Comparison of ENCODE assay signal across 25 cellular contexts in the genomic region with DNA sequence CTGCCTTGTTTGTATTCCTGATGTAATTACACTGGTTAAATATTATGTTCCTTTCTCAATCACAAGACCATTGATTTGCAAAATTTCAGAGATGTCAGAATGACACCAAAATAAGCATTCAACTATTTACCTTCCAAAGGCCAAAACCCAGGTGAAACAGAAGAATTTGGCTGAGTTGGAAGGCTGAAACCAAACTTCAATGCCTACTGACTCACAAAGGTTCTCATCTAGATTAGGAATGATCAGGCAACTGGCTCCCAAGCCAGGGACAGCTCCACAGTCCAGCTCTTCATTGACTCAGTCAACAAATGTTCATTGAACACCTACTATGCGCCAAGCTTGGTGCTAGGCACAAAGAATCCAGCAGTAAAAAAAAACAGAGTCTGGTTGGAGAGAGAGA. TPM values are rescaled to one million over a fixed set of nuclear protein-coding genes. Genes with fewer than 3 reads are reported as not detected.
A peak's percentile ranks its signal among the peaks of the same experiment; 100 is the strongest.
DNase-seq lines count a peak whose midpoint lies in the region; ATAC-seq, FAIRE-seq and TF ChIP-seq lines count a peak whose summit lies in the region.
"Had no signal": no experiment of that assay in that cellular context is flagged by ENCODE, and none has a peak within 500 bp of the region (broad histone marks: within the 10 kb centered on the region; RNA-seq: fewer than 3 reads in every experiment).

No MANE protein-coding gene starts in this region.

- H3K27me3 ChIP-seq in K562 (ENCODE audit: control insufficient read depth in 2 of 2, insufficient read depth in 2 of 2, low read length in 2 of 2) (peaks cover 13 to 17% of the 10 kb centered on the region in 2 experiments; a peak in 4 of 5 replicates), HepG2 (ENCODE audit: control insufficient read depth in 1 of 2, insufficient read depth in 2 of 2, low read length in 2 of 2) (peaks cover 0 to 8% of the 10 kb centered on the region in 2 experiments; a peak in 2 of 5 replicates), breast epithelium (no peaks in the 10 kb centered on the region)
- H3K27me3 ChIP-seq: BLaER1 had no signal

- 0% methylated on average over 1 of the region's 1 CpG for WGBS in K562 (ENCODE audit: insufficient coverage, low coverage, missing lambda C conversion rate)
- WGBS in HepG2 (ENCODE audit: low lambda C conversion rate): 0% methylated on average over 1 of the region's 1 CpG

- H3K36me3 ChIP-seq in K562 (ENCODE audit: control insufficient read depth, insufficient read depth, low read length) (no peaks in the 10 kb centered on the region), HepG2 (replicated peaks in 1 of 2; ENCODE audit: control insufficient read depth in 1 of 2, insufficient read depth in 2 of 2, low read length in 2 of 2) (no peaks in the 10 kb centered on the region), breast epithelium (no peaks in the 10 kb centered on the region)
- H3K36me3 ChIP-seq: BLaER1 had no signal

- BruUV-seq in K562 (replicated peaks; lab: Mats Ljungman, UMichigan) (no TSS peak), HepG2 (replicated peaks; lab: Mats Ljungman, UMichigan) (no TSS peak), Calu3 (replicated peaks; lab: Mats Ljungman, UMichigan) (no TSS peak)

- no peak overlapping the region for H2AFZ ChIP-seq in K562 (ENCODE audit: low read depth, low read length)
- no peak overlapping the region for H2AFZ ChIP-seq in HepG2 (ENCODE audit: low read length)

- no peak overlapping the region for H3K27ac Mint-ChIP-seq in activated CD8-positive, alpha-beta T cell treated with anti-CD3 and anti-CD28 coated beads, Interleukin-2, amount 10 ng/mL, durations not matched to agents 7 days and 5 days
- H3K27ac Mint-ChIP-seq in activated CD8-positive, alpha-beta T cell treated with anti-CD3 and anti-CD28 coated beads for 36 hours: no peak overlapping the region
- H3K27ac Mint-ChIP-seq in type B pancreatic cell: no peak overlapping the region
- no peak overlapping the region for H3K27ac Mint-ChIP-seq in Calu3 (ENCODE audit: unreplicated experiment)
- H3K27ac Mint-ChIP-seq: B cell; CD8-positive, alpha-beta T cell had no signal

- H3K79me2 ChIP-seq in K562 (ENCODE audit: control insufficient read depth, insufficient read depth, low read length) (no peaks in the 10 kb centered on the region), HepG2 (ENCODE audit: insufficient read depth, low read length) (no peaks in the 10 kb centered on the region)

- H3K9me3 Mint-ChIP-seq in activated CD8-positive, alpha-beta T cell treated with anti-CD3 and anti-CD28 coated beads, Interleukin-2, amount 10 ng/mL, durations not matched to agents 7 days and 5 days (ENCODE audit: insufficient read depth): peaks cover 10% of the 10 kb centered on the region
- H3K9me3 Mint-ChIP-seq in activated CD8-positive, alpha-beta T cell treated with anti-CD3 and anti-CD28 coated beads for 36 hours: peaks cover 5% of the 10 kb centered on the region
- no peaks in the 10 kb centered on the region for H3K9me3 Mint-ChIP-seq in type B pancreatic cell
- H3K9me3 Mint-ChIP-seq in Calu3 (ENCODE audit: low read depth, unreplicated experiment): no peaks in the 10 kb centered on the region

- TF ChIP-seq EP300 in K562 (IDR thresholded peaks at IDR 0.05; ENCODE audit: low read length) (no peak), HepG2 (IDR thresholded peaks at IDR 0.05; ENCODE audit: low read depth in 2 of 2, low read length in 2 of 2) (no peak), HepG2 (CRISPR knock-in tag; IDR thresholded peaks at IDR 0.05; ENCODE audit: borderline replicate concordance) (no peak)

- H3K9ac ChIP-seq in K562 (ENCODE audit: insufficient read depth in 1 of 2, low read depth in 2 of 2, low read length in 2 of 2) (no peak overlapping the region), HepG2 (ENCODE audit: insufficient read depth, low read depth, low read length) (no peak overlapping the region)
- H3K9ac ChIP-seq: BLaER1 had no signal

- no peak overlapping the region for H3K27ac ChIP-seq in K562 (ENCODE audit: extremely low read depth, low read depth, low read length)
- no peak overlapping the region for H3K27ac ChIP-seq in HepG2 (ENCODE audit: extremely low read length, insufficient read depth, low read length)
- no peak overlapping the region for H3K27ac ChIP-seq in breast epithelium
- H3K27ac ChIP-seq: 22Rv1, BLaER1, C4-2B had no signal

- peaks cover under 1% of the 10 kb centered on the region for H3K36me3 Mint-ChIP-seq in activated CD8-positive, alpha-beta T cell treated with anti-CD3 and anti-CD28 coated beads, Interleukin-2, amount 10 ng/mL, durations not matched to agents 7 days and 5 days (ENCODE audit: low read depth)
- no peaks in the 10 kb centered on the region for H3K36me3 Mint-ChIP-seq in activated CD8-positive, alpha-beta T cell treated with anti-CD3 and anti-CD28 coated beads for 36 hours (ENCODE audit: low read depth)
- H3K36me3 Mint-ChIP-seq in type B pancreatic cell (no peaks in the 10 kb centered on the region), Calu3 (ENCODE audit: insufficient read depth, unreplicated experiment) (no peaks in the 10 kb centered on the region)
- H3K36me3 Mint-ChIP-seq: CD4-positive, CD25-positive, alpha-beta regulatory T cell; CD8-positive, alpha-beta T cell had no signal

- TF ChIP-seq POLR2A in K562 (conservative IDR thresholded peaks at IDR 0.05): no peak
- TF ChIP-seq POLR2A in HepG2 (IDR thresholded peaks at IDR 0.05; ENCODE audit: insufficient read depth in 1 of 2, low read depth in 2 of 2, low read length in 2 of 2): no peak
- TF ChIP-seq POLR2A in breast epithelium (IDR thresholded peaks at IDR 0.05): no peak

- no peaks in the 10 kb centered on the region; a peak in 1 of 5 replicates for H3K4me1 ChIP-seq in K562 (replicated peaks in 1 of 2; ENCODE audit: control insufficient read depth in 2 of 2, insufficient read depth in 2 of 2, low read length in 2 of 2)
- H3K4me1 ChIP-seq in HepG2 (ENCODE audit: insufficient read depth, low read length): peaks cover 19% of the 10 kb centered on the region
- no peaks in the 10 kb centered on the region for H3K4me1 ChIP-seq in breast epithelium
- H3K4me1 ChIP-seq: BLaER1, Caco-2 had no signal

- no peak for TF ChIP-seq CTCF in activated CD8-positive, alpha-beta T cell treated with anti-CD3 and anti-CD28 coated beads for 36 hours (IDR thresholded peaks at IDR 0.05)
- TF ChIP-seq CTCF in K562 (IDR thresholded peaks at IDR 0.05 in 2 of 3, conservative IDR thresholded peaks at IDR 0.05 in 1 of 3; ENCODE audit: insufficient read depth in 2 of 3, low read depth in 1 of 3, low read length in 3 of 3) (no peak), HepG2 (CRISPR knock-in tag; IDR thresholded peaks at IDR 0.05) (no peak), type B pancreatic cell (conservative IDR thresholded peaks at IDR 0.05) (no peak), Calu3 (IDR thresholded peaks at IDR 0.05; ENCODE audit: unreplicated experiment) (no peak), breast epithelium (IDR thresholded peaks at IDR 0.05) (no peak)

- no peak for ATAC-seq in activated CD8-positive, alpha-beta T cell treated with anti-CD3 and anti-CD28 coated beads, Interleukin-2, amount 10 ng/mL, durations not matched to agents 7 days and 5 days
- ATAC-seq in activated CD8-positive, alpha-beta T cell treated with anti-CD3 and anti-CD28 coated beads for 36 hours: no peak
- ATAC-seq in K562 (no peak), HepG2 (no peak)
- ATAC-seq: CD8-positive, alpha-beta T cell; GM12878 had no signal

- H3K4me3 ChIP-seq in K562: no peak overlapping the region
- no peak overlapping the region for H3K4me3 ChIP-seq in HepG2 (replicated peaks in 1 of 3; ENCODE audit: insufficient read depth in 1 of 3, low read depth in 2 of 3, low read length in 3 of 3)
- no peak overlapping the region for H3K4me3 ChIP-seq in breast epithelium
- H3K4me3 ChIP-seq: BLaER1, GM12878 had no signal

- no peaks in the 10 kb centered on the region for H3K9me3 ChIP-seq in K562 (replicated peaks; ENCODE audit: control insufficient read depth, insufficient read depth, low read depth, low read length)
- no peaks in the 10 kb centered on the region for H3K9me3 ChIP-seq in HepG2 (ENCODE audit: low read length)
- peaks cover 0 to 5% of the 10 kb centered on the region in 2 donors for H3K9me3 ChIP-seq in breast epithelium
- H3K9me3 ChIP-seq: Caco-2 had no signal

- intact Hi-C loops in activated CD8-positive, alpha-beta T cell treated with anti-CD3 and anti-CD28 coated beads for 36 hours (cut with micrococcal nuclease): no loop called here
- intact Hi-C loops in K562 (cut with micrococcal nuclease) (no loop called here), HepG2 (cut with micrococcal nuclease; ENCODE audit: unreplicated experiment) (no loop called here), Calu3 (cut with micrococcal nuclease; ENCODE audit: unreplicated experiment) (no loop called here), breast epithelium (cut with DNase I; ENCODE audit: low total_unique reads) (no loop called here)

- in situ Hi-C loops in K562 (cut with MboI) (no loop called here), HepG2 (cut with HindIII; ENCODE audit: extremely low pct_ligation_motif_present, low pct_unique_long_range_greater_than_20kb) (no loop called here)

- peaks cover 22% of the 10 kb centered on the region for H3K27me3 Mint-ChIP-seq in activated CD8-positive, alpha-beta T cell treated with anti-CD3 and anti-CD28 coated beads, Interleukin-2, amount 10 ng/mL, durations not matched to agents 7 days and 5 days (ENCODE audit: low read depth)
- peaks cover 14% of the 10 kb centered on the region for H3K27me3 Mint-ChIP-seq in activated CD8-positive, alpha-beta T cell treated with anti-CD3 and anti-CD28 coated beads for 36 hours
- peaks cover 12% of the 10 kb centered on the region for H3K27me3 Mint-ChIP-seq in type B pancreatic cell
- peaks cover 40% of the 10 kb centered on the region for H3K27me3 Mint-ChIP-seq in Calu3 (ENCODE audit: unreplicated experiment)

- H3K4me3 Mint-ChIP-seq in activated CD8-positive, alpha-beta T cell treated with anti-CD3 and anti-CD28 coated beads, Interleukin-2, amount 10 ng/mL, durations not matched to agents 7 days and 5 days: no peak overlapping the region
- H3K4me3 Mint-ChIP-seq in activated CD8-positive, alpha-beta T cell treated with anti-CD3 and anti-CD28 coated beads for 36 hours: no peak overlapping the region
- H3K4me3 Mint-ChIP-seq in type B pancreatic cell (no peak overlapping the region), Calu3 (ENCODE audit: low read depth, unreplicated experiment) (no peak overlapping the region)
- H3K4me3 Mint-ChIP-seq: B cell; CD4-positive, CD25-positive, alpha-beta regulatory T cell; CD8-positive, alpha-beta T cell had no signal

- CTCF ChIA-PET in activated CD8-positive, alpha-beta T cell treated with anti-CD3 and anti-CD28 coated beads, Interleukin-2, amount 10 ng/mL, durations not matched to agents 7 days and 5 days (lab: Charles Lee): no interaction called here
- CTCF ChIA-PET in activated CD8-positive, alpha-beta T cell treated with anti-CD3 and anti-CD28 coated beads for 36 hours (lab: Charles Lee): interaction anchor here (1.2 kb wide), 1 partner anchor 20 kb away, joined by 5 read pairs; no protein-coding TSS in a partner anchor
- CTCF ChIA-PET in K562 (lab: Yijun Ruan, JAX; ENCODE audit: low intra/inter-chr PET ratio): no interaction called here
- CTCF ChIA-PET in HepG2 (lab: Yijun Ruan, JAX; ENCODE audit: low intra/inter-chr PET ratio, low total read pairs): no interaction called here
- CTCF ChIA-PET in Calu3 (lab: Charles Lee): no interaction called here

- TF ChIP-seq RAD21 in K562 (CRISPR knock-in tag; conservative IDR thresholded peaks at IDR 0.05 in 1 of 2, IDR thresholded peaks at IDR 0.05 in 1 of 2): no peak
- TF ChIP-seq RAD21 in HepG2 (CRISPR knock-in tag; IDR thresholded peaks at IDR 0.05): no peak

- FAIRE-seq in K562 (lab: Jason Lieb, UNC) (no peak), HepG2 (lab: Jason Lieb, UNC) (no peak)
- FAIRE-seq: D721Med, GM12878, GM18507 had no signal

- H3K9me1 ChIP-seq in K562 (ENCODE audit: control insufficient read depth, insufficient read depth, low read length): no peaks in the 10 kb centered on the region

- H4K20me1 ChIP-seq in K562 (replicated peaks; ENCODE audit: control insufficient read depth, insufficient read depth, low read length) (peaks cover 8% of the 10 kb centered on the region; the same call in 1 of the 2 replicates), HepG2 (ENCODE audit: insufficient read depth, low read length) (no peaks in the 10 kb centered on the region)
- H4K20me1 ChIP-seq: BLaER1 had no signal

- no peak overlapping the region for H3K4me2 ChIP-seq in K562 (ENCODE audit: insufficient read depth, low read length)
- H3K4me2 ChIP-seq in HepG2 (ENCODE audit: low read depth, low read length): no peak overlapping the region
- H3K4me2 ChIP-seq: BLaER1 had no signal

- DNase-seq in activated CD8-positive, alpha-beta T cell treated with anti-CD3 and anti-CD28 coated beads, Interleukin-2, amount 10 ng/mL, durations not matched to agents 7 days and 5 days: peak; percentile 9
- no peak for DNase-seq in activated CD8-positive, alpha-beta T cell treated with anti-CD3 and anti-CD28 coated beads for 36 hours
- DNase-seq in K562 (ENCODE audit: extremely low read depth in 1 of 4, low spot score in 3 of 4): no peak
- peak; percentile 22 for DNase-seq in HepG2 (ENCODE audit: low spot score)
- DNase-seq in type B pancreatic cell (ENCODE audit: extremely low spot score, unreplicated experiment): peak; percentile 16
- DNase-seq in Calu3: no peak
- DNase-seq in breast epithelium (ENCODE audit: low spot score in 2 of 2): no peak
- DNase-seq in NCI-H187 treated with DMSO at 0.1 percent for 48 hours (lab: John Stamatoyannopoulos, UW): no peak
- DNase-seq: Caco-2; CD4-positive, CD25-positive, alpha-beta regulatory T cell; CD8-positive, alpha-beta T cell; DMS 273 treated with DMSO at 0.1 percent for 48 hours; DMS79; EL; GDM1; GOT3; H7; HCEC 1CT had no signal

- peaks cover under 1% of the 10 kb centered on the region for H3K4me1 Mint-ChIP-seq in activated CD8-positive, alpha-beta T cell treated with anti-CD3 and anti-CD28 coated beads, Interleukin-2, amount 10 ng/mL, durations not matched to agents 7 days and 5 days (ENCODE audit: low read depth)
- no peaks in the 10 kb centered on the region for H3K4me1 Mint-ChIP-seq in activated CD8-positive, alpha-beta T cell treated with anti-CD3 and anti-CD28 coated beads for 36 hours (ENCODE audit: low read depth)
- H3K4me1 Mint-ChIP-seq in type B pancreatic cell (ENCODE audit: unreplicated experiment) (no peaks in the 10 kb centered on the region), Calu3 (ENCODE audit: low read depth, unreplicated experiment) (peaks cover 12% of the 10 kb centered on the region)
- H3K4me1 Mint-ChIP-seq: B cell had no signal

- POLR2A ChIA-PET in activated CD8-positive, alpha-beta T cell treated with anti-CD3 and anti-CD28 coated beads, Interleukin-2, amount 10 ng/mL, durations not matched to agents 7 days and 5 days (lab: Charles Lee): no interaction called here
- POLR2A ChIA-PET in activated CD8-positive, alpha-beta T cell treated with anti-CD3 and anti-CD28 coated beads for 36 hours (lab: Charles Lee): no interaction called here
- POLR2A ChIA-PET in K562 (lab: Yijun Ruan, JAX) (no interaction called here), HepG2 (lab: Yijun Ruan, JAX) (no interaction called here)

RNA-seq across cellular contexts. Expression of gene SLC35C1, which starts 13.4 kb away (rescaled TPM):
- 10 to 100 TPM; 21.8 to 23.5 TPM for total RNA-seq in activated CD8-positive, alpha-beta T cell treated with anti-CD3 and anti-CD28 coated beads, Interleukin-2, amount 10 ng/mL, durations not matched to agents 7 days and 5 days
- 1 to 10 TPM; 9.3 to 9.4 TPM for total RNA-seq in activated CD8-positive, alpha-beta T cell treated with anti-CD3 and anti-CD28 coated beads for 36 hours
- 4.6 and 15.0 TPM in 2 replicates for total RNA-seq in K562 (2011; cell fraction: chromatin; rRNA removed; ENCODE audit: low replicate concordance)
- 15.7 and 22.2 TPM in 2 replicates for total RNA-seq in K562 (2011; cell fraction: nucleolus; rRNA removed)
- 13.6 and 16.2 TPM in 2 replicates for total RNA-seq in K562 (2011; cell fraction: nucleoplasm; rRNA removed)
- 3.6 and 5.4 TPM in 2 replicates for total RNA-seq in K562 (2014; rRNA removed)
- total RNA-seq in K562 (2014; rRNA removed; fragmentation: Illumina TruSeq; extraction: Trizol): 0.96 and 1.5 TPM in 2 replicates
- 2.4 and 3.0 TPM in 2 replicates for total RNA-seq in K562 (2015; rRNA removed; fragmentation: Illumina TruSeq; extraction: Trizol)
- total RNA-seq in K562 (2021): 13.1 and 14.9 TPM in 2 replicates
- 1.3 and 2.6 TPM in 2 replicates for polyA plus RNA-seq in K562 (2011; rRNA removed)
- polyA plus RNA-seq in K562 (2011; cell fraction: cytosol; rRNA removed): 2.8 and 7.0 TPM in 2 replicates
- 2.6 and 5.4 TPM in 2 replicates for polyA plus RNA-seq in K562 (2011; cell fraction: nucleus; rRNA removed)
- 9.2 and 10.4 TPM in 2 replicates for polyA plus RNA-seq in K562 (2012)
- polyA plus RNA-seq in K562 (2014; fragmentation: Illumina TruSeq; extraction: Trizol): 7.4 and 9.7 TPM in 2 replicates
- polyA plus RNA-seq in K562 (2014; fragmentation: Nextera tagmentation; extraction: Ambion mirVana): under 1 TPM; 0.65 to 0.98 TPM
- polyA plus RNA-seq in K562 (2014; rRNA removed): 4.2 and 4.4 TPM in 2 replicates
- polyA minus RNA-seq in K562 (2011; rRNA and poly(A)+ RNA removed): 2.1 and 2.5 TPM in 2 replicates
- 13.7 and 13.8 TPM in 2 replicates for polyA minus RNA-seq in K562 (2011; cell fraction: cytosol; rRNA and poly(A)+ RNA removed)
- polyA minus RNA-seq in K562 (2011; cell fraction: nucleus; rRNA and poly(A)+ RNA removed): 4.8 and 4.9 TPM in 2 replicates
- total RNA-seq in HepG2 (2016; rRNA removed; fragmentation: Illumina TruSeq; extraction: Trizol): 6.1 and 7.0 TPM in 2 replicates
- 2.8 and 3.3 TPM in 2 replicates for total RNA-seq in HepG2 (2016; cell fraction: cytosol; rRNA removed; fragmentation: Illumina TruSeq; extraction: Trizol; ENCODE audit: low read depth)
- total RNA-seq in HepG2 (2016; cell fraction: insoluble cytoplasmic fraction; rRNA removed; fragmentation: Illumina TruSeq; extraction: Trizol): 5.8 and 7.5 TPM in 2 replicates
- total RNA-seq in HepG2 (2016; cell fraction: membrane; rRNA removed; fragmentation: Illumina TruSeq; extraction: Trizol): 9.9 and 10.1 TPM in 2 replicates
- 8.9 and 10.1 TPM in 2 replicates for total RNA-seq in HepG2 (2016; cell fraction: nucleus; rRNA removed; fragmentation: Illumina TruSeq; extraction: Trizol)
- polyA plus RNA-seq in HepG2 (2011; rRNA removed): 2.6 and 2.9 TPM in 2 replicates
- 1.8 and 3.3 TPM in 2 replicates for polyA plus RNA-seq in HepG2 (2011; cell fraction: cytosol; rRNA removed)
- polyA plus RNA-seq in HepG2 (2011; cell fraction: nucleus; rRNA removed): 5.3 and 6.1 TPM in 2 replicates
- polyA plus RNA-seq in HepG2 (2012): 5.5 and 7.2 TPM in 2 replicates
- polyA plus RNA-seq in HepG2 (2016; cell fraction: cytosol; fragmentation: Illumina TruSeq; extraction: Trizol; ENCODE audit: low read depth): 4.4 and 5.2 TPM in 2 replicates
- polyA plus RNA-seq in HepG2 (2016; cell fraction: insoluble cytoplasmic fraction; fragmentation: Illumina TruSeq; extraction: Trizol; ENCODE audit: low read depth): 8.6 and 9.4 TPM in 2 replicates
- 10.8 and 11.1 TPM in 2 replicates for polyA plus RNA-seq in HepG2 (2016; cell fraction: membrane; fragmentation: Illumina TruSeq; extraction: Trizol; ENCODE audit: low read depth)
- 11.8 and 12.4 TPM in 2 replicates for polyA plus RNA-seq in HepG2 (2016; cell fraction: nucleus; fragmentation: Illumina TruSeq; extraction: Trizol; ENCODE audit: insufficient read depth, low read depth)
- 22.9 and 26.1 TPM in 2 replicates for polyA minus RNA-seq in HepG2 (2011; rRNA and poly(A)+ RNA removed; ENCODE audit: low replicate concordance)
- polyA minus RNA-seq in HepG2 (2011; cell fraction: cytosol; rRNA and poly(A)+ RNA removed): 6.5 and 8.0 TPM in 2 replicates
- 3.4 and 5.5 TPM in 2 replicates for polyA minus RNA-seq in HepG2 (2011; cell fraction: nucleus; rRNA and poly(A)+ RNA removed)
- 19.5 and 26.0 TPM in 2 replicates for total RNA-seq in type B pancreatic cell (ENCODE audit: low replicate concordance)
- 18.1 and 20.5 TPM in 2 replicates for total RNA-seq in Calu3 (2022)
- total RNA-seq in breast epithelium: 10 to 100 TPM; 18.1 to 49.1 (median 28.2) TPM

RNA-seq across cellular contexts. Expression of gene CRY2, which starts 55.8 kb away (rescaled TPM):
- 10 to 100 TPM; 24.4 to 28.1 TPM for total RNA-seq in activated CD8-positive, alpha-beta T cell treated with anti-CD3 and anti-CD28 coated beads, Interleukin-2, amount 10 ng/mL, durations not matched to agents 7 days and 5 days
- 10 to 100 TPM; 12.3 to 15.7 TPM for total RNA-seq in activated CD8-positive, alpha-beta T cell treated with anti-CD3 and anti-CD28 coated beads for 36 hours
- 74.3 and 112 TPM in 2 replicates for total RNA-seq in K562 (2011; cell fraction: chromatin; rRNA removed; ENCODE audit: low replicate concordance)
- total RNA-seq in K562 (2011; cell fraction: nucleolus; rRNA removed): 59.2 and 64.6 TPM in 2 replicates
- total RNA-seq in K562 (2011; cell fraction: nucleoplasm; rRNA removed): 69.7 and 90.4 TPM in 2 replicates
- total RNA-seq in K562 (2014; rRNA removed) (15.1 and 18.3 TPM in 2 replicates), K562 (2014; rRNA removed; fragmentation: Illumina TruSeq; extraction: Trizol) (8.5 and 10.4 TPM in 2 replicates), K562 (2015; rRNA removed; fragmentation: Illumina TruSeq; extraction: Trizol) (10.9 and 13.3 TPM in 2 replicates), K562 (2021) (23.9 and 24.0 TPM in 2 replicates), HepG2 (2016; rRNA removed; fragmentation: Illumina TruSeq; extraction: Trizol) (8.8 and 12.2 TPM in 2 replicates), type B pancreatic cell (ENCODE audit: low replicate concordance) (27.7 and 37.0 TPM in 2 replicates), Calu3 (2022) (14.9 and 16.1 TPM in 2 replicates), breast epithelium (10 to 100 TPM; 44.2 to 54.1 (median 44.3) TPM)
- polyA plus RNA-seq in K562 (2011; rRNA removed) (15.8 and 21.7 TPM in 2 replicates), K562 (2014; fragmentation: Illumina TruSeq; extraction: Trizol) (14.5 and 14.8 TPM in 2 replicates), K562 (2014; fragmentation: Nextera tagmentation; extraction: Ambion mirVana) (1 to 10 TPM; 2.3 to 3.3 TPM), K562 (2014; rRNA removed) (13.5 and 17.1 TPM in 2 replicates), HepG2 (2011; rRNA removed) (10.0 and 10.1 TPM in 2 replicates)
- 16.3 and 16.9 TPM in 2 replicates for polyA plus RNA-seq in K562 (2011; cell fraction: cytosol; rRNA removed)
- polyA plus RNA-seq in K562 (2011; cell fraction: nucleus; rRNA removed): 59.5 and 77.3 TPM in 2 replicates
- 10.6 and 11.5 TPM in 2 replicates for polyA plus RNA-seq in K562 (2012)
- polyA minus RNA-seq in K562 (2011; rRNA and poly(A)+ RNA removed): 27.1 and 32.0 TPM in 2 replicates
- polyA minus RNA-seq in K562 (2011; cell fraction: cytosol; rRNA and poly(A)+ RNA removed): 17.7 and 18.3 TPM in 2 replicates
- 28.8 and 31.0 TPM in 2 replicates for polyA minus RNA-seq in K562 (2011; cell fraction: nucleus; rRNA and poly(A)+ RNA removed)
- total RNA-seq in HepG2 (2016; cell fraction: cytosol; rRNA removed; fragmentation: Illumina TruSeq; extraction: Trizol; ENCODE audit: low read depth): 8.5 and 9.2 TPM in 2 replicates
- total RNA-seq in HepG2 (2016; cell fraction: insoluble cytoplasmic fraction; rRNA removed; fragmentation: Illumina TruSeq; extraction: Trizol): 7.8 and 11.7 TPM in 2 replicates
- 7.7 and 7.9 TPM in 2 replicates for total RNA-seq in HepG2 (2016; cell fraction: membrane; rRNA removed; fragmentation: Illumina TruSeq; extraction: Trizol)
- 14.4 and 18.4 TPM in 2 replicates for total RNA-seq in HepG2 (2016; cell fraction: nucleus; rRNA removed; fragmentation: Illumina TruSeq; extraction: Trizol)
- 4.5 and 4.8 TPM in 2 replicates for polyA plus RNA-seq in HepG2 (2011; cell fraction: cytosol; rRNA removed)
- polyA plus RNA-seq in HepG2 (2011; cell fraction: nucleus; rRNA removed): 42.1 and 49.3 TPM in 2 replicates
- 8.4 and 8.8 TPM in 2 replicates for polyA plus RNA-seq in HepG2 (2012)
- 0.70 and 0.83 TPM in 2 replicates for polyA plus RNA-seq in HepG2 (2016; cell fraction: cytosol; fragmentation: Illumina TruSeq; extraction: Trizol; ENCODE audit: low read depth)
- 6.0 and 7.6 TPM in 2 replicates for polyA plus RNA-seq in HepG2 (2016; cell fraction: insoluble cytoplasmic fraction; fragmentation: Illumina TruSeq; extraction: Trizol; ENCODE audit: low read depth)
- polyA plus RNA-seq in HepG2 (2016; cell fraction: membrane; fragmentation: Illumina TruSeq; extraction: Trizol; ENCODE audit: low read depth): 1.9 and 2.1 TPM in 2 replicates
- polyA plus RNA-seq in HepG2 (2016; cell fraction: nucleus; fragmentation: Illumina TruSeq; extraction: Trizol; ENCODE audit: insufficient read depth, low read depth): 27.9 and 28.8 TPM in 2 replicates
- polyA minus RNA-seq in HepG2 (2011; rRNA and poly(A)+ RNA removed; ENCODE audit: low replicate concordance): 28.6 and 30.6 TPM in 2 replicates
- polyA minus RNA-seq in HepG2 (2011; cell fraction: cytosol; rRNA and poly(A)+ RNA removed): 7.2 and 7.8 TPM in 2 replicates
- polyA minus RNA-seq in HepG2 (2011; cell fraction: nucleus; rRNA and poly(A)+ RNA removed): 25.4 and 26.0 TPM in 2 replicates

Comparison
In these comparisons a context has a peak if more than half of its experiments do, and no peak if none do; other contexts are left out.
1. DNase-seq: peak in activated CD8-positive, alpha-beta T cell treated with anti-CD3 and anti-CD28 coated beads, Interleukin-2, amount 10 ng/mL, durations not matched to agents 7 days and 5 days (single experiment), HepG2 (single experiment) and type B pancreatic cell (single experiment); none in activated CD8-positive, alpha-beta T cell treated with anti-CD3 and anti-CD28 coated beads for 36 hours (single experiment), K562 (0 of 4), Calu3 (single experiment), breast epithelium (0 of 2) and NCI-H187 treated with DMSO at 0.1 percent for 48 hours (single experiment).